Comparison of ENCODE assay signal across 19 cellular contexts in genomic region chr3:127448671-127449070, GRCh38.
A peak's percentile ranks its signal among the peaks of the same experiment; 100 is the strongest.
DNase-seq lines count a peak whose midpoint lies in the region; ATAC-seq and TF ChIP-seq lines count a peak whose summit lies in the region.
"Had no signal": no experiment of that assay in that cellular context is flagged by ENCODE, and none has a peak within 500 bp of the region (broad histone marks: within the 10 kb centered on the region; RNA-seq: fewer than 3 reads in every experiment).

No MANE protein-coding gene starts in this region.

- H2BK5ac ChIP-seq in H9 (ENCODE audit: insufficient read length, low read length) = no peak overlapping the region

- H3K79me2 ChIP-seq in H9 (ENCODE audit: insufficient read depth, low read length) = no peaks in the 10 kb centered on the region

- no peaks in the 10 kb centered on the region for H3K9me3 Mint-ChIP-seq in H9

- H3K4ac ChIP-seq in H9 (ENCODE audit: low read depth, low read length) = no peak overlapping the region

- no peak overlapping the region for H2BK120ac ChIP-seq in H9 (ENCODE audit: low read depth, low read length, poor library complexity, severe bottlenecking)

- H3K36me3 Mint-ChIP-seq in H9 (ENCODE audit: insufficient read depth in 1 of 3, low read depth in 3 of 3) = no peaks in the 10 kb centered on the region

- H3K27ac ChIP-seq in H9 (ENCODE audit: insufficient read length, low read depth, low read length) (no peak overlapping the region), spleen (no peak overlapping the region), gastroesophageal sphincter (no peak overlapping the region)
- H3K27ac ChIP-seq in effector memory CD4-positive, alpha-beta T cell (ENCODE audit: insufficient read depth, low read length, poor library complexity, severe bottlenecking) = no peak overlapping the region
- H3K27ac ChIP-seq: 22Rv1, HL-60, KMS-11, PC-9 had no signal

- H3K79me1 ChIP-seq in H9 (ENCODE audit: insufficient read depth, low read depth, low read length, poor library complexity, severe bottlenecking) = no peaks in the 10 kb centered on the region

- H3T11ph ChIP-seq in H9 (ENCODE audit: low read length) = no peak overlapping the region

- TF ChIP-seq EP300 in gastroesophageal sphincter (IDR thresholded peaks at IDR 0.05) = no peak

- H3K36me3 ChIP-seq in spleen (no peaks in the 10 kb centered on the region), gastroesophageal sphincter (no peaks in the 10 kb centered on the region)
- H3K36me3 ChIP-seq in effector memory CD4-positive, alpha-beta T cell (ENCODE audit: control insufficient read depth, insufficient read depth, low read length) = no peaks in the 10 kb centered on the region

- H3K4me1 ChIP-seq in H9 (ENCODE audit: insufficient read depth, low read length) = no peaks in the 10 kb centered on the region
- no peaks in the 10 kb centered on the region for H3K4me1 ChIP-seq in spleen
- no peaks in the 10 kb centered on the region for H3K4me1 ChIP-seq in gastroesophageal sphincter
- H3K4me1 ChIP-seq in effector memory CD4-positive, alpha-beta T cell (ENCODE audit: control insufficient read depth, insufficient read depth, low read length, poor library complexity, severe bottlenecking) = no peaks in the 10 kb centered on the region

- DNase-seq in activated CD4-positive, CD25-positive, alpha-beta regulatory T cell treated with anti-CD3 and anti-CD28 coated beads, Interleukin-2, amount 50 U/mL, for 72 hours = peak; percentile 14
- no peak for DNase-seq in activated CD4-positive, CD25-positive, alpha-beta regulatory T cell (lab: John Stamatoyannopoulos, UW)
- DNase-seq in H9 (peak; percentile 8), islet precursor cell (peak; percentile 42), spleen (peak; percentile 18)
- no peak for DNase-seq in effector memory CD4-positive, alpha-beta T cell
- DNase-seq: AML-193, DMS 273 treated with DMSO at 0.1 percent for 48 hours, DND-41, NCI-H1417 treated with DMSO at 0.1 percent for 48 hours, NCI-H187 treated with DMSO at 0.1 percent for 48 hours, NCI-H226, NCI-H524 treated with DMSO at 0.1 percent for 48 hours, PC-9 had no signal

- H4K91ac ChIP-seq in H9 (ENCODE audit: insufficient read length, low read depth, low read length) = no peak overlapping the region

- no peak overlapping the region for H4K5ac ChIP-seq in H9 (ENCODE audit: insufficient read length, low read depth, low read length)

- H3K9me3 ChIP-seq in H9 (ENCODE audit: control insufficient read depth, low read depth, low read length) (no peaks in the 10 kb centered on the region), spleen (no peaks in the 10 kb centered on the region), gastroesophageal sphincter (no peaks in the 10 kb centered on the region)
- H3K9me3 ChIP-seq in effector memory CD4-positive, alpha-beta T cell (ENCODE audit: control insufficient read depth, low read length) = no peaks in the 10 kb centered on the region

- H3K14ac ChIP-seq in H9 (ENCODE audit: insufficient read depth, low read length) = no peak overlapping the region

- H3K4me2 ChIP-seq in H9 (ENCODE audit: insufficient read depth, insufficient read length, low read length) = no peak overlapping the region
- H3K4me2 ChIP-seq: KMS-11, PC-9 had no signal

- peaks cover 8 to 11% of the 10 kb centered on the region in 2 experiments; a peak in 2 of 4 replicates for H3K4me1 Mint-ChIP-seq in H9

- H3K27ac Mint-ChIP-seq in H9 = no peak overlapping the region

- no peak overlapping the region for H3K9ac ChIP-seq in H9 (ENCODE audit: extremely low read depth, insufficient read length, low read length)
- H3K9ac ChIP-seq: KMS-11 had no signal

- H2BK15ac ChIP-seq in H9 (ENCODE audit: low read depth, low read length) = no peak overlapping the region; the same call in 1 of the 2 replicates

- no peak overlapping the region for H2AK5ac ChIP-seq in H9 (ENCODE audit: insufficient read length, low read length)

- no peaks in the 10 kb centered on the region for H3K23me2 ChIP-seq in H9 (ENCODE audit: insufficient read length, low read depth, low read length, poor library complexity, severe bottlenecking)

- TF ChIP-seq POLR2A in spleen (IDR thresholded peaks at IDR 0.05) (no peak), gastroesophageal sphincter (IDR thresholded peaks at IDR 0.05) (no peak)

- no peak overlapping the region for H3K4me3 ChIP-seq in spleen
- H3K4me3 ChIP-seq in gastroesophageal sphincter = no peak overlapping the region
- no peak overlapping the region for H3K4me3 ChIP-seq in effector memory CD4-positive, alpha-beta T cell (ENCODE audit: insufficient read depth, low read depth, low read length, poor library complexity, severe bottlenecking)
- H3K4me3 ChIP-seq: PC-9 had no signal

- H3K56ac ChIP-seq in H9 (ENCODE audit: insufficient read length, low read depth, low read length) = no peak overlapping the region

- ATAC-seq in gastroesophageal sphincter (no peak), GM21825 (IDR thresholded peaks at IDR 0.05; ENCODE audit: unreplicated experiment) (no peak)

- H2AFZ ChIP-seq in H9 (ENCODE audit: low read length) = no peak overlapping the region
- H2AFZ ChIP-seq: PC-9 had no signal

- intact Hi-C loops in spleen (cut with DNase I; ENCODE audit: low total_unique reads) = no loop called here

- no peak overlapping the region for H3K18ac ChIP-seq in H9 (ENCODE audit: insufficient read length, low read depth, low read length)

- no CpG with 5 or more reads among the region's 3 CpGs for WGBS in H9 (ENCODE audit: extremely low coverage, insufficient read length, low lambda C conversion rate)
- 78 to 95% (median 85%) methylated on average over 3 of the region's 3 CpGs for WGBS in spleen, 5 donors
- 82 to 92% methylated on average over 2 to 3 of the region's 3 CpGs for WGBS in gastroesophageal sphincter (ENCODE audit: low coverage in 1 of 2), 2 donors

- H3K27me3 ChIP-seq in H9 (ENCODE audit: insufficient read depth, low read length) (no peaks in the 10 kb centered on the region), spleen (replicated peaks in 1 of 7) (peaks cover 0 to 49% (median 0%) of the 10 kb centered on the region in 7 donors), gastroesophageal sphincter (peaks cover 71% of the 10 kb centered on the region)
- H3K27me3 ChIP-seq in effector memory CD4-positive, alpha-beta T cell (replicated peaks; ENCODE audit: control insufficient read depth, insufficient read depth, low read length, poor library complexity, severe bottlenecking) = peaks cover 5% of the 10 kb centered on the region

- TF ChIP-seq CTCF in H9 (conservative IDR thresholded peaks at IDR 0.05) (no peak), spleen (IDR thresholded peaks at IDR 0.05 in 8 of 11, conservative IDR thresholded peaks at IDR 0.05 in 3 of 11) (no peak), gastroesophageal sphincter (IDR thresholded peaks at IDR 0.05) (no peak)

- no peaks in the 10 kb centered on the region for H4K20me1 ChIP-seq in H9 (ENCODE audit: control insufficient read depth, insufficient read depth, insufficient read length)

- H2BK20ac ChIP-seq in H9 (ENCODE audit: low read depth, low read length, poor library complexity, severe bottlenecking) = no peak overlapping the region

- no peak overlapping the region for H3K23ac ChIP-seq in H9 (ENCODE audit: insufficient read length, low read depth, low read length)

- H2BK12ac ChIP-seq in H9 (ENCODE audit: insufficient read length, low read depth, low read length) = no peak overlapping the region

- no peak overlapping the region for H4K8ac ChIP-seq in H9 (replicated peaks; ENCODE audit: insufficient read length, low read depth, low read length)

- peaks cover 18% of the 10 kb centered on the region for H3K27me3 Mint-ChIP-seq in H9 (ENCODE audit: low read depth)

- no peak overlapping the region for H3K4me3 Mint-ChIP-seq in H9

Comparison
In these comparisons a context has a peak if more than half of its experiments do, and no peak if none do; other contexts are left out.
1. DNase-seq: peak in activated CD4-positive, CD25-positive, alpha-beta regulatory T cell treated with anti-CD3 and anti-CD28 coated beads, Interleukin-2, amount 50 U/mL, for 72 hours (single experiment), H9 (single experiment), islet precursor cell (single experiment) and spleen (single experiment); none in activated CD4-positive, CD25-positive, alpha-beta regulatory T cell (0 of 4) and effector memory CD4-positive, alpha-beta T cell (0 of 3).